ENCODE assay signal across 7 cellular contexts in the genomic region with DNA sequence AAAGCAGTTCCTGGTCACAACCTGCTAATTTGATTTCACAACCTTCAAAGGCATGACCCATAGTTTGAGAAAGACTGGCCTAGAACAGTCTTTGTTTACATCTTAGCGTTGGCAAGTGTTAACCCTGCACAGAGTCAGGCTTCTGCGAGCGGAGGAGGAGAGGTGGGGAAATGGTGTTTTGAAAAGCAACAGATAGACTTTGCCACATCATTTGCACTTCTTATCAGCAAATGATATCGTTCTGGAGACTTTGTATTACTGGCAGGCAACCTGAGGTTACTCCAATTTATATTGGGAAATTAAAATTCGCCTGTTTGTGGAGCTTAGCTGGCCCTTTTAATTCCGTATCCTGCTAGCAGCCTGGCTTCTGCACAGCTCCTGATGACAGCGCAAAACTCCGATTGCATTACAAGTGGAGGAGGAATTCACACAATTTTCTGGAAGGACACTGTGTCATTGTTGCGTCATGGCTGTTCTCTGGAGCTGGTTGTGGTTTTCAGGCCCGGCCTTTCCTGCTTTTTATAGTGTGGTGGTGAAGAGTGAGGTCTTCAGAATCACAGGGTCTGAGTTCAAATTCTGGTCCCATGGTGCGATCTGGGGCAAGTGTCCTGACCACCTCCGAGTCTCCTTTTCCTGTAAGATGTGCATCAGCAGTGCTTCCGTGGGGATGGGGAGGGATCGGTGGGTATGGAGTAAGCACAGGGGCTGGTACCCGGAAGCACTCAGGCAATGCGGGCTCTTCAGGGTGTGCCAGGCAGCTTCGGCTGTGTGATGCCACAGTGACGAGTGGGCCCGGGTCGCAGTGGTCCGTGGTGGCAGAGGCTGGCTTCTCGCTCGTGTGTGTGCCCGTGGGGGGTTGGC. TPM values are rescaled to one million over a fixed set of nuclear protein-coding genes. Genes with fewer than 3 reads are reported as not detected.
A peak's percentile ranks its signal among the peaks of the same experiment; 100 is the strongest.
DNase-seq lines count a peak whose midpoint lies in the region; ATAC-seq and TF ChIP-seq lines count a peak whose summit lies in the region.

No MANE protein-coding gene starts in this region.

- H3K27ac ChIP-seq in colonic mucosa, result peak overlapping the region; percentile 54
- H3K27ac ChIP-seq in vagina, result peak overlapping the region; percentile 98

- H3K4me1 ChIP-seq in colonic mucosa (peaks cover 23% of the 10 kb centered on the region), vagina (peaks cover 90% of the 10 kb centered on the region)

- no peaks in the 10 kb centered on the region for H3K9me3 Mint-ChIP-seq in natural killer cell treated with Interleukin-12 subunit alpha and Interleukin-12 subunit beta and Interleukin-15 and Interleukin-18, amount 100 ng/mL, for 72 hours

- no peak for TF ChIP-seq POLR2A in NB4 (IDR thresholded peaks at IDR 0.05; ENCODE audit: extremely low read depth, insufficient read length)
- no peak for TF ChIP-seq POLR2A in vagina (IDR thresholded peaks at IDR 0.05)

- H3K27ac Mint-ChIP-seq in natural killer cell treated with Interleukin-12 subunit alpha and Interleukin-12 subunit beta and Interleukin-15 and Interleukin-18, amount 100 ng/mL, for 72 hours, result no peak overlapping the region

- no peaks in the 10 kb centered on the region for H3K27me3 Mint-ChIP-seq in natural killer cell treated with Interleukin-12 subunit alpha and Interleukin-12 subunit beta and Interleukin-15 and Interleukin-18, amount 100 ng/mL, for 72 hours

- peak overlapping the region; percentile 57 to 68 for H3K9ac ChIP-seq in colonic mucosa (ENCODE audit: low read depth in 2 of 2, low read length in 2 of 2)

- no peak for ATAC-seq in natural killer cell treated with Interleukin-12 subunit alpha and Interleukin-12 subunit beta and Interleukin-15 and Interleukin-18, amount 100 ng/mL, for 72 hours

- no peak overlapping the region for H3K4me3 Mint-ChIP-seq in natural killer cell treated with Interleukin-12 subunit alpha and Interleukin-12 subunit beta and Interleukin-15 and Interleukin-18, amount 100 ng/mL, for 72 hours

- intact Hi-C loops in colonic mucosa (cut with DNase I), result no loop called here
- intact Hi-C loops in vagina (cut with DNase I), result no loop called here

- no peaks in the 10 kb centered on the region for H3K36me3 ChIP-seq in colonic mucosa
- no peaks in the 10 kb centered on the region for H3K36me3 ChIP-seq in vagina

- peak; percentile 100 for DNase-seq in NB4 (ENCODE audit: low read depth)
- peak; percentile 44 for DNase-seq in colonic mucosa
- peak; percentile 71 for DNase-seq in midbrain (lab: John Stamatoyannopoulos, UW)
- DNase-seq in vagina (ENCODE audit: extremely low spot score in 2 of 2), result peak in 1 of 2 donors; percentile 98
- DNase-seq in NCI-H1436 (lab: John Stamatoyannopoulos, UW), result no peak
- no peak for DNase-seq in NCI-H2081 treated with DMSO at 0.1 percent for 48 hours (lab: John Stamatoyannopoulos, UW)
- DNase-seq in natural killer cell treated with Interleukin-12 subunit alpha and Interleukin-12 subunit beta and Interleukin-15 and Interleukin-18, amount 100 ng/mL, for 72 hours (ENCODE audit: low spot score), result no peak

- H3K9me3 ChIP-seq in colonic mucosa (no peaks in the 10 kb centered on the region), vagina (no peaks in the 10 kb centered on the region)

- no peaks in the 10 kb centered on the region for H3K27me3 ChIP-seq in colonic mucosa
- H3K27me3 ChIP-seq in vagina, result no peaks in the 10 kb centered on the region

- peak overlapping the region; percentile 15 for H3K4me3 ChIP-seq in NB4 (ENCODE audit: low read depth, low read length)
- no peak overlapping the region for H3K4me3 ChIP-seq in colonic mucosa
- peak overlapping the region in 1 of 2 donors; percentile 25 for H3K4me3 ChIP-seq in vagina

- peaks cover 10 to 33% of the 10 kb centered on the region in 2 donors for H3K4me1 Mint-ChIP-seq in natural killer cell treated with Interleukin-12 subunit alpha and Interleukin-12 subunit beta and Interleukin-15 and Interleukin-18, amount 100 ng/mL, for 72 hours (ENCODE audit: low read depth in 2 of 2)

- TF ChIP-seq CTCF in NB4 (IDR thresholded peaks at IDR 0.05; ENCODE audit: low read depth, low read length) (no peak), colonic mucosa (IDR thresholded peaks at IDR 0.05) (no peak), vagina (IDR thresholded peaks at IDR 0.05) (no peak)

- no peaks in the 10 kb centered on the region for H3K36me3 Mint-ChIP-seq in natural killer cell treated with Interleukin-12 subunit alpha and Interleukin-12 subunit beta and Interleukin-15 and Interleukin-18, amount 100 ng/mL, for 72 hours

RNA-seq across cellular contexts. Expression of gene EHD2, which starts 49.1 kb away (rescaled TPM):
- total RNA-seq in colonic mucosa (10 to 100 TPM; 10.9 to 33.7 TPM), vagina (125 TPM)
- not detected for total RNA-seq in natural killer cell treated with Interleukin-12 subunit alpha and Interleukin-12 subunit beta and Interleukin-15 and Interleukin-18, amount 100 ng/mL, for 72 hours

RNA-seq across cellular contexts. Expression of gene BICRA, which starts 55.2 kb away (rescaled TPM):
- total RNA-seq in colonic mucosa (10 to 100 TPM; 11.7 to 13.4 TPM), vagina (5.2 TPM)
- 10 to 100 TPM; 14.4 to 17.5 TPM for total RNA-seq in natural killer cell treated with Interleukin-12 subunit alpha and Interleukin-12 subunit beta and Interleukin-15 and Interleukin-18, amount 100 ng/mL, for 72 hours

Comparison
In these comparisons a context has a peak if more than half of its experiments do, and no peak if none do; other contexts are left out.
1. DNase-seq: peak in NB4 (single experiment), colonic mucosa (single experiment) and midbrain (single experiment); none in NCI-H1436 (single experiment), NCI-H2081 treated with DMSO at 0.1 percent for 48 hours (single experiment) and natural killer cell treated with Interleukin-12 subunit alpha and Interleukin-12 subunit beta and Interleukin-15 and Interleukin-18, amount 100 ng/mL, for 72 hours (single experiment).
2. RNA of gene EHD2, which starts 49.1 kb away (total RNA-seq): 125 TPM in vagina (single experiment) and 10.9 to 33.7 TPM in colonic mucosa; not detected in natural killer cell treated with Interleukin-12 subunit alpha and Interleukin-12 subunit beta and Interleukin-15 and Interleukin-18, amount 100 ng/mL, for 72 hours; every median in the first group is over 10 times any median in the second.